Comparison of ENCODE assay signal across 21 cellular contexts in the genomic region with DNA sequence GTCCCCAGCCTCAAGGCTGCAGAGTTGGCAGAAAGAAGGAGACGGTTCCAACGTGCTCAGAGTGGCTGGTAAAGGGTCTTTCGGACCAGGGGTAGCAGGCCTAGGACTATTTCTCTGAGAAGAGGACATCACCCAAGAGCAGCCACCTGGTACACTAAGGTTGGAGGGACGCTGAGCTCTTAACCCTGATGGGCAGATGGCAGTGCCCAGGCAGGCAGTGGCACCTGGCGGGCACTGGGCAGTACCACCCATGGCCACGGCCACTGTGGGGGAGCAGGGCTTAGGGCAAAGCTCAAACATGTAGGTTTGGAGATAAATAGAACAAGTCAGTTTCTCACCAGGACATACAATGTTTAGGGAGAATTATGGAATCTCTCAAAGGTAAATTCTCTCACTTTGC. TPM values are rescaled to one million over a fixed set of nuclear protein-coding genes. Genes with fewer than 3 reads are reported as not detected.
A peak's percentile ranks its signal among the peaks of the same experiment; 100 is the strongest.
DNase-seq lines count a peak whose midpoint lies in the region; ATAC-seq and TF ChIP-seq lines count a peak whose summit lies in the region.
"Had no signal": no experiment of that assay in that cellular context is flagged by ENCODE, and none has a peak within 500 bp of the region (broad histone marks: within the 10 kb centered on the region; RNA-seq: fewer than 3 reads in every experiment).

No MANE protein-coding gene starts in this region.

- H3K4me3 ChIP-seq in SU-DHL-6 (ENCODE audit: insufficient read depth, low read length, poor library complexity, severe bottlenecking) = no peak overlapping the region
- H3K4me3 ChIP-seq in mesendoderm (ENCODE audit: low read length) = no peak overlapping the region
- H3K4me3 ChIP-seq in vagina = no peak overlapping the region
- H3K4me3 ChIP-seq: breast epithelium, colonic mucosa, HAP-1, suprapubic skin had no signal

- TF ChIP-seq CTCF in SU-DHL-6 (IDR thresholded peaks at IDR 0.05; ENCODE audit: insufficient read depth, low read length, poor library complexity, severe bottlenecking) = no peak
- no peak for TF ChIP-seq CTCF in vagina (IDR thresholded peaks at IDR 0.05)

- H4K8ac ChIP-seq in mesendoderm (ENCODE audit: low read depth, low read length) = no peak overlapping the region

- H3K27me3 ChIP-seq in SU-DHL-6 (ENCODE audit: low read length) = no peaks in the 10 kb centered on the region
- H3K27me3 ChIP-seq in mesendoderm (ENCODE audit: insufficient read depth, low read length, poor library complexity) = no peaks in the 10 kb centered on the region
- H3K27me3 ChIP-seq in vagina = no peaks in the 10 kb centered on the region
- H3K27me3 ChIP-seq: breast epithelium, colonic mucosa, suprapubic skin had no signal

- DNase-seq in stimulated activated naive CD8-positive, alpha-beta T cell treated with anti-CD3 and anti-CD28 coated beads, Interleukin-15, amount 100 ng/mL, for 72 hours = no peak
- no peak for DNase-seq in stimulated activated naive CD8-positive, alpha-beta T cell treated with anti-CD3 and anti-CD28 coated beads, Interleukin-15, Interleukin-2, amounts not matched to agents 100 U/mL and 50 U/mL, for 24 hours
- DNase-seq in mesendoderm = no peak
- no peak for DNase-seq in vagina (ENCODE audit: extremely low spot score in 2 of 2)
- DNase-seq in activated CD4-positive, CD25-positive, alpha-beta regulatory T cell treated with anti-CD3 and anti-CD28 coated beads, Interleukin-2, amount 50 U/mL, for 72 hours = no peak
- no peak for DNase-seq in T-helper 9 cell
- no peak for DNase-seq in iPS-NIHi7 (ENCODE audit: extremely low spot score)
- DNase-seq: activated CD4-positive, alpha-beta T cell treated with anti-CD3 and anti-CD28 coated beads for 48 hours; colonic mucosa; DMS53; GF-D8; glutamatergic neuron; left cardiac atrium; NCI-H1694; NCI-H69; nephron progenitor cell had no signal

- H2BK15ac ChIP-seq in mesendoderm (replicated peaks; ENCODE audit: low read depth) = no peak overlapping the region

- H3K4me3 Mint-ChIP-seq in stimulated activated naive CD8-positive, alpha-beta T cell treated with anti-CD3 and anti-CD28 coated beads, Interleukin-15, amount 100 ng/mL, for 72 hours = no peak overlapping the region
- H3K4me3 Mint-ChIP-seq: nephron progenitor cell had no signal

- 0 out of 2 replicates have a peak, but pooled peaks cover 3% of the 10 kb centered on the region for H4K20me1 ChIP-seq in SU-DHL-6 (ENCODE audit: low read depth, low read length)

- peak overlapping the region; percentile 90 for H3K27ac ChIP-seq in SU-DHL-6 (ENCODE audit: low read depth, low read length)
- H3K27ac ChIP-seq in mesendoderm (ENCODE audit: low read depth, low read length) = no peak overlapping the region
- peak overlapping the region; percentile 79 for H3K27ac ChIP-seq in vagina
- H3K27ac ChIP-seq: breast epithelium, colonic mucosa, KMS-11, suprapubic skin had no signal

- no peak overlapping the region for H2AFZ ChIP-seq in SU-DHL-6 (ENCODE audit: low read depth, low read length, severe bottlenecking)

- TF ChIP-seq POLR2A in vagina (IDR thresholded peaks at IDR 0.05) = no peak

- no peaks in the 10 kb centered on the region for H3K79me1 ChIP-seq in mesendoderm (ENCODE audit: low read length)

- H3K9ac ChIP-seq in SU-DHL-6 (ENCODE audit: low read length) = no peak overlapping the region
- H3K9ac ChIP-seq in mesendoderm (ENCODE audit: low read length) = no peak overlapping the region
- H3K9ac ChIP-seq: KMS-11 had no signal

- intact Hi-C loops in vagina (cut with DNase I) = no loop called here

- H3K4me2 ChIP-seq in SU-DHL-6 (ENCODE audit: low read depth, low read length, poor library complexity, severe bottlenecking) = no peak overlapping the region
- H3K4me2 ChIP-seq in mesendoderm (ENCODE audit: low read length) = no peak overlapping the region
- H3K4me2 ChIP-seq: KMS-11 had no signal

- no CpG with 5 or more reads among the region's 6 CpGs for WGBS in mesendoderm (ENCODE audit: extremely low coverage, insufficient coverage, low lambda C conversion rate)

- H3K79me2 ChIP-seq in SU-DHL-6 (ENCODE audit: insufficient read depth, low read length) (peaks cover 87% of the 10 kb centered on the region), mesendoderm (ENCODE audit: control insufficient read depth, insufficient read depth, low read length) (no peaks in the 10 kb centered on the region)

- no peaks in the 10 kb centered on the region for H3K36me3 ChIP-seq in SU-DHL-6 (ENCODE audit: low read length)
- H3K36me3 ChIP-seq in mesendoderm (ENCODE audit: control insufficient read depth, insufficient read depth, low read length) = no peaks in the 10 kb centered on the region
- no peaks in the 10 kb centered on the region for H3K36me3 ChIP-seq in vagina
- H3K36me3 ChIP-seq: breast epithelium, colonic mucosa, HAP-1, suprapubic skin had no signal

- no peak overlapping the region for H2AK5ac ChIP-seq in mesendoderm (ENCODE audit: low read length)

- peaks cover 26% of the 10 kb centered on the region for H3F3A ChIP-seq in SU-DHL-6 (ENCODE audit: insufficient read depth)

- H3K56ac ChIP-seq in mesendoderm (ENCODE audit: low read length) = no peak overlapping the region

- H2BK120ac ChIP-seq in mesendoderm (ENCODE audit: low read depth, low read length) = no peak overlapping the region

- peaks cover 85% of the 10 kb centered on the region for H3K4me1 Mint-ChIP-seq in stimulated activated naive CD8-positive, alpha-beta T cell treated with anti-CD3 and anti-CD28 coated beads, Interleukin-15, amount 100 ng/mL, for 72 hours

- no peaks in the 10 kb centered on the region for H3K9me3 ChIP-seq in SU-DHL-6 (ENCODE audit: insufficient read depth, low read length)
- H3K9me3 ChIP-seq in vagina = no peaks in the 10 kb centered on the region
- H3K9me3 ChIP-seq: breast epithelium, colonic mucosa, HAP-1, suprapubic skin had no signal

- H3K18ac ChIP-seq in mesendoderm (ENCODE audit: low read length) = no peak overlapping the region

- peak; percentile 50 for ATAC-seq in stimulated activated naive CD8-positive, alpha-beta T cell treated with anti-CD3 and anti-CD28 coated beads, Interleukin-15, amount 100 ng/mL, for 72 hours
- ATAC-seq in stimulated activated naive CD8-positive, alpha-beta T cell treated with anti-CD3 and anti-CD28 coated beads, Interleukin-15, Interleukin-2, amounts not matched to agents 100 U/mL and 50 U/mL, for 24 hours = no peak

- H4K5ac ChIP-seq in mesendoderm (ENCODE audit: low read length) = no peak overlapping the region

- no peak overlapping the region for H2BK5ac ChIP-seq in mesendoderm (ENCODE audit: low read length)

- H3K23ac ChIP-seq in mesendoderm (ENCODE audit: low read length) = peak overlapping the region; percentile 24

- H3K27me3 Mint-ChIP-seq in stimulated activated naive CD8-positive, alpha-beta T cell treated with anti-CD3 and anti-CD28 coated beads, Interleukin-15, amount 100 ng/mL, for 72 hours = no peaks in the 10 kb centered on the region

- H3K4me1 ChIP-seq in mesendoderm (ENCODE audit: control insufficient read depth, low read depth, low read length) (peaks cover 4% of the 10 kb centered on the region), vagina (peaks cover 42% of the 10 kb centered on the region)
- H3K4me1 ChIP-seq: breast epithelium, colonic mucosa had no signal

- no peaks in the 10 kb centered on the region for H3K9me2 ChIP-seq in SU-DHL-6 (replicated peaks; ENCODE audit: insufficient read depth, low read length)

- no peak overlapping the region for H3K4ac ChIP-seq in mesendoderm (ENCODE audit: low read depth, low read length)

- H3K9me3 Mint-ChIP-seq in stimulated activated naive CD8-positive, alpha-beta T cell treated with anti-CD3 and anti-CD28 coated beads, Interleukin-15, amount 100 ng/mL, for 72 hours = no peaks in the 10 kb centered on the region
- H3K9me3 Mint-ChIP-seq: nephron progenitor cell had no signal

- peak overlapping the region in 1 of 2 donors; percentile 67 for H3K27ac Mint-ChIP-seq in stimulated activated naive CD8-positive, alpha-beta T cell treated with anti-CD3 and anti-CD28 coated beads, Interleukin-15, amount 100 ng/mL, for 72 hours

RNA-seq across cellular contexts. Expression of gene MBP, which starts 53.5 kb away (rescaled TPM):
- 5.9 TPM for polyA plus RNA-seq in mesendoderm (2013, experiment 1 of 2)
- 6.3 TPM for polyA plus RNA-seq in mesendoderm (2013, experiment 2 of 2)
- total RNA-seq in vagina = 33.6 TPM
